In genomic region chr1:39965051-39965450, GRCh38 we compare ENCODE assay signal across 20 cellular contexts.
"Had no signal": no experiment of that assay in that cellular context is flagged by ENCODE, and none has a peak within 500 bp of the region (broad histone marks: within the 10 kb centered on the region; RNA-seq: fewer than 3 reads in every experiment).

No MANE protein-coding gene starts in this region.

- H3K79me2 ChIP-seq: hepatocyte had no signal

- H2AFZ ChIP-seq: hepatocyte had no signal

- ATAC-seq: naive thymus-derived CD4-positive, alpha-beta T cell had no signal

- H3K36me3 ChIP-seq: ovary, thoracic aorta, transverse colon had no signal

- H3K27ac ChIP-seq: coronary artery, dorsolateral prefrontal cortex, hepatocyte, ovary, stomach, thoracic aorta, transverse colon had no signal

- H3K4me2 ChIP-seq: hepatocyte had no signal

- DNase-seq: dorsolateral prefrontal cortex; effector CD8-positive, alpha-beta T cell; foreskin melanocyte; head of caudate nucleus; mammary epithelial cell; naive thymus-derived CD4-positive, alpha-beta T cell; nephron progenitor cell; nucleus accumbens; ovary; right lobe of liver; stimulated activated CD4-positive, alpha-beta T cell treated with anti-CD3 and anti-CD28 coated beads, Interleukin-15, amount 100 ng/mL, for 24 hours; stimulated activated CD4-positive, alpha-beta T cell treated with anti-CD3 and anti-CD28 coated beads, Interleukin-1b, Interleukin-23, amount 100 ng/mL, for 48 hours; stimulated activated CD4-positive, alpha-beta T cell treated with anti-CD3 and anti-CD28 coated beads, Interleukin-4, amount 100 ng/mL, for 24 hours; stimulated activated naive CD4-positive, alpha-beta T cell; stomach; substantia nigra; transverse colon had no signal

- H3K9me3 ChIP-seq: ovary, right lobe of liver, stomach, thoracic aorta, transverse colon had no signal

- H3K4me3 ChIP-seq: coronary artery, dorsolateral prefrontal cortex, hepatocyte, ovary, right lobe of liver, stomach, thoracic aorta, transverse colon had no signal

- H3K27me3 ChIP-seq: dorsolateral prefrontal cortex, hepatocyte, ovary, right lobe of liver, stomach, transverse colon had no signal
